Comparison of ENCODE assay signal across 31 cellular contexts in the genomic region with DNA sequence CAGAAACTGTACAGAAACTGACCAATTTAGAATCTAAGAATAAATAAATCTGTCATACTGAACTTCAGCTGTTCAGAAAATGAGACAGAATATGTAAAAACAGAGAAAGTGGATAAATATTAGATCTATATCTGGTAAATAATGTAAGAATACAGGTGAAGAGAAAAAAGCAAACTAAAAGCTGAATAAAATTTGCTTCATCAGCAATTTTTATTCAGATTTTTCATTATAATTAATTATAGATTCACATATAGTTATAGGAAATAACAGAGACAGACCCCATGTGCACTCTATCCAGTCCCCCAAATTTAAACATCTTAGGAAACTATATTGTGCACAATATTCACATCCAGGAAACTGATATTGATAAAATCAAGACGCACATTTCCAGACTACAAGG.
"Had no signal": no experiment of that assay in that cellular context is flagged by ENCODE, and none has a peak within 500 bp of the region (broad histone marks: within the 10 kb centered on the region; RNA-seq: fewer than 3 reads in every experiment).

No MANE protein-coding gene starts in this region.

- FAIRE-seq: bronchial epithelial cell had no signal

- H3K9me3 ChIP-seq: ascending aorta had no signal

- H3K36me3 ChIP-seq: ascending aorta, cardiac muscle cell had no signal

- H3K27me3 ChIP-seq: ascending aorta, cardiac muscle cell had no signal

- DNase-seq: activated B cell treated with CpG ODN at 0.5 μM for 24 hours; activated CD4-positive, alpha-beta memory T cell treated with anti-CD3 and anti-CD28 coated beads for 36 hours; activated CD4-positive, alpha-beta T cell treated with anti-CD3 and anti-CD28 coated beads for 4 hours; activated CD4-positive, alpha-beta T cell treated with anti-CD3 and anti-CD28 coated beads, Interleukin-2, amount 10 ng/mL, durations not matched to agents 24 days and 14 days; activated CD4-positive, alpha-beta T cell treated with anti-CD3 and anti-CD28 coated beads, Interleukin-2, amount 50 U/mL, for 1 hour; activated CD4-positive, alpha-beta T cell treated with anti-CD3 and anti-CD28 coated beads, Interleukin-2, amount 50 U/mL, for 4 hours; activated CD4-positive, CD25-positive, alpha-beta regulatory T cell treated with anti-CD3 and anti-CD28 coated beads, Interleukin-2, amount 50 U/mL, for 72 hours; activated CD8-positive, alpha-beta memory T cell treated with anti-CD3 and anti-CD28 coated beads, Interleukin-2, amount 50 U/mL, for 4 hours; activated CD8-positive, alpha-beta T cell treated with anti-CD3 and anti-CD28 coated beads for 36 hours; activated effector memory CD4-positive, alpha-beta T cell treated with anti-CD3 and anti-CD28 coated beads, Interleukin-2, amount 50 U/mL, for 16 hours; activated gamma-delta T cell treated with Interleukin-2 at 50 U/mL for 16 hours; activated naive CD4-positive, alpha-beta T cell; activated naive CD4-positive, alpha-beta T cell treated with anti-CD3 and anti-CD28 coated beads for 36 hours; activated naive CD8-positive, alpha-beta T cell treated with anti-CD3 and anti-CD28 coated beads, Interleukin-2, amount 10 ng/mL, durations not matched to agents 7 days and 5 days; activated naive CD8-positive, alpha-beta T cell treated with anti-CD3 and anti-CD28 coated beads, Interleukin-2, amount 50 U/mL, for 24 hours; activated T-cell treated with anti-CD3 and anti-CD28 coated beads for 4 hours; activated T-cell treated with anti-CD3 and anti-CD28 coated beads, Interleukin-2, amount 50 U/mL, for 1 hour; activated T-cell treated with anti-CD3 and anti-CD28 coated beads, Interleukin-2, amount 50 U/mL, for 4 hours; activated T-cell treated with anti-CD3 and anti-CD28 coated beads, Interleukin-2, amount 50 U/mL, for 72 hours; amygdala; anterior cingulate cortex; caudate nucleus; cerebellar nuclear complex; T-helper 1 cell; T-helper 2 cell; T-helper 9 cell had no signal

- H3K4me3 ChIP-seq: ascending aorta, cardiac muscle cell had no signal

- H3K27ac ChIP-seq: ascending aorta, cardiac muscle cell, VCaP had no signal

- H3K4me1 ChIP-seq: ascending aorta had no signal

- ATAC-seq: activated CD8-positive, alpha-beta T cell treated with anti-CD3 and anti-CD28 coated beads for 36 hours; activated naive CD8-positive, alpha-beta T cell treated with anti-CD3 and anti-CD28 coated beads, Interleukin-2, amount 50 U/mL, for 24 hours; activated T-cell treated with anti-CD3 and anti-CD28 coated beads, Interleukin-2, amount 50 U/mL, for 4 hours; activated T-cell treated with anti-CD3 and anti-CD28 coated beads, Interleukin-2, amount 50 U/mL, for 72 hours; activated T-helper 17 cell treated with anti-CD3 and anti-CD28 coated beads, Interleukin-2, amount 50 U/mL, for 72 hours had no signal
